22 cellular contexts compared by ENCODE assay signal in the genomic region with DNA sequence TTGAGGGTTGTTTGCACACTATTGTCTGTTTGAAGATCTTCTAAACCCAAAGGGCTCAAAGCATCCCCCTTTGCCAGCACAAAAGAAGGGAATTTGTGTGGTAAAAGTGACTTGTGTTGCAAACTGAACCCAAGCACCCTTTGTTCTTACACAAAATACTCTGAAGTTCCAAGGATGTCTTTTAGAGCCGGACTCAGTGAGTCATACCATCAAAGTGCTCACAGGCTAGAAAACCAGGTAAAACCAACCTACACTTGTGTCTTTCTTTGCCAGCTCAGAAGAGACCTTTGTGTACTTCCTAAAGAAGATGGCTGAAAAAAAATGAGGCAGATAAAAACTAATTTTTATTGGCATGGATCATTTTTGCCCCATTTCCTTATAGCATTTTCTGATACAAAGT.
"Had no signal": no experiment of that assay in that cellular context is flagged by ENCODE, and none has a peak within 500 bp of the region (broad histone marks: within the 10 kb centered on the region; RNA-seq: fewer than 3 reads in every experiment).

No MANE protein-coding gene starts in this region.

- H3K4me3 ChIP-seq: colonic mucosa, gastroesophageal sphincter, heart right ventricle, sigmoid colon, testis, upper lobe of right lung had no signal

- H3K4me1 ChIP-seq: colonic mucosa, gastroesophageal sphincter, sigmoid colon, testis, upper lobe of right lung had no signal

- H3K36me3 Mint-ChIP-seq: immature natural killer cell; natural killer cell; stimulated activated effector memory CD8-positive, alpha-beta T cell treated with anti-CD3 and anti-CD28 coated beads, Interleukin-12 subunit alpha, Interleukin-12 subunit beta, amount 100 ng/mL, for 72 hours; T-cell had no signal

- H3K9me3 Mint-ChIP-seq: activated CD4-positive, alpha-beta T cell treated with anti-CD3 and anti-CD28 coated beads, Interleukin-2, amount 10 ng/mL, durations not matched to agents 24 days and 14 days; T-cell had no signal

- H3K27me3 ChIP-seq: colonic mucosa, gastroesophageal sphincter, heart right ventricle, sigmoid colon, testis, upper lobe of right lung had no signal

- H3K4me3 Mint-ChIP-seq: activated CD4-positive, alpha-beta T cell treated with anti-CD3 and anti-CD28 coated beads, Interleukin-2, amount 10 ng/mL, durations not matched to agents 24 days and 14 days; activated CD8-positive, alpha-beta T cell treated with anti-CD3 and anti-CD28 coated beads, Interleukin-2, amount 10 ng/mL, durations not matched to agents 7 days and 5 days; immature natural killer cell; natural killer cell; stimulated activated effector memory CD8-positive, alpha-beta T cell treated with anti-CD3 and anti-CD28 coated beads, Interleukin-12 subunit alpha, Interleukin-12 subunit beta, amount 100 ng/mL, for 72 hours; T-cell had no signal

- H3K27ac ChIP-seq: colonic mucosa, gastroesophageal sphincter, heart right ventricle, sigmoid colon, testis, upper lobe of right lung had no signal

- DNase-seq: activated CD4-positive, alpha-beta T cell treated with anti-CD3 and anti-CD28 coated beads, Interleukin-2, amount 10 ng/mL, durations not matched to agents 24 days and 14 days; activated CD8-positive, alpha-beta T cell treated with anti-CD3 and anti-CD28 coated beads, Interleukin-2, amount 10 ng/mL, durations not matched to agents 7 days and 5 days; activated effector memory CD4-positive, alpha-beta T cell treated with Interleukin-2 at 50 U/mL for 16 hours; activated naive CD4-positive, alpha-beta T cell treated with anti-CD3 and anti-CD28 coated beads, Interleukin-2, amount 50 U/mL, for 16 hours; activated T-cell treated with anti-CD3 and anti-CD28 coated beads, Interleukin-2, amount 50 U/mL, for 48 hours; central memory CD4-positive, alpha-beta T cell; colonic mucosa; erythroblast; heart right ventricle; immature natural killer cell; left cardiac atrium; natural killer cell; nucleus accumbens; sigmoid colon; stimulated activated CD4-positive, alpha-beta T cell treated with anti-CD3 and anti-CD28 coated beads, Interleukin-4, amount 100 ng/mL, for 24 hours; T-cell; T-helper 9 cell; testis; upper lobe of right lung had no signal

- ATAC-seq: activated CD8-positive, alpha-beta T cell treated with anti-CD3 and anti-CD28 coated beads, Interleukin-2, amount 10 ng/mL, durations not matched to agents 7 days and 5 days; gastroesophageal sphincter; heart right ventricle; left cardiac atrium; natural killer cell; SK-N-SH treated with all-trans-retinoic acid at 6 μM for 48 hours; stimulated activated effector memory CD8-positive, alpha-beta T cell treated with anti-CD3 and anti-CD28 coated beads, Interleukin-12 subunit alpha, Interleukin-12 subunit beta, amount 100 ng/mL, for 72 hours; T-cell; upper lobe of right lung had no signal

- H3K27ac Mint-ChIP-seq: activated CD4-positive, alpha-beta T cell treated with anti-CD3 and anti-CD28 coated beads, Interleukin-2, amount 10 ng/mL, durations not matched to agents 24 days and 14 days; activated CD8-positive, alpha-beta T cell treated with anti-CD3 and anti-CD28 coated beads, Interleukin-2, amount 10 ng/mL, durations not matched to agents 7 days and 5 days; immature natural killer cell; natural killer cell; stimulated activated effector memory CD8-positive, alpha-beta T cell treated with anti-CD3 and anti-CD28 coated beads, Interleukin-12 subunit alpha, Interleukin-12 subunit beta, amount 100 ng/mL, for 72 hours; T-cell had no signal

- H3K9me3 ChIP-seq: colonic mucosa, gastroesophageal sphincter, heart right ventricle, sigmoid colon, testis, upper lobe of right lung had no signal

- H3K4me1 Mint-ChIP-seq: activated CD4-positive, alpha-beta T cell treated with anti-CD3 and anti-CD28 coated beads, Interleukin-2, amount 10 ng/mL, durations not matched to agents 24 days and 14 days; immature natural killer cell; natural killer cell; stimulated activated effector memory CD8-positive, alpha-beta T cell treated with anti-CD3 and anti-CD28 coated beads, Interleukin-12 subunit alpha, Interleukin-12 subunit beta, amount 100 ng/mL, for 72 hours; T-cell had no signal

- H3K36me3 ChIP-seq: colonic mucosa, gastroesophageal sphincter, heart right ventricle, sigmoid colon, upper lobe of right lung had no signal
